Comparison of ENCODE assay signal across 18 cellular contexts in genomic region chr9:121750259-121750714, GRCh38.
DNase-seq lines count a peak whose midpoint lies in the region; ATAC-seq, FAIRE-seq and TF ChIP-seq lines count a peak whose summit lies in the region.
"Had no signal": no experiment of that assay in that cellular context is flagged by ENCODE, and none has a peak within 500 bp of the region (broad histone marks: within the 10 kb centered on the region; RNA-seq: fewer than 3 reads in every experiment).

No MANE protein-coding gene starts in this region.

- POLR2A ChIA-PET in HepG2 (lab: Yijun Ruan, JAX), result interaction anchor here (0.7 to 4.0 kb wide), 11 partner anchors 9 to 240 kb away, joined by 3 to 49 read pairs (median 4); no protein-coding TSS in a partner anchor

- H3K4me2 ChIP-seq in HepG2 (ENCODE audit: low read depth, low read length), result peak overlapping the region; percentile 70
- H3K4me2 ChIP-seq: KMS-11 had no signal

- no TSS peak for BruUV-seq in HepG2 (replicated peaks; lab: Mats Ljungman, UMichigan)

- no peaks in the 10 kb centered on the region for H3K27me3 ChIP-seq in HepG2 (ENCODE audit: control insufficient read depth in 1 of 2, insufficient read depth in 2 of 2, low read length in 2 of 2)
- H3K27me3 ChIP-seq in right lobe of liver, result no peaks in the 10 kb centered on the region
- H3K27me3 ChIP-seq in esophagus squamous epithelium, result no peaks in the 10 kb centered on the region
- H3K27me3 ChIP-seq in prostate gland (replicated peaks; ENCODE audit: insufficient read depth), result no peaks in the 10 kb centered on the region
- H3K27me3 ChIP-seq in vagina, result no peaks in the 10 kb centered on the region

- CTCF ChIA-PET in HepG2 (lab: Yijun Ruan, JAX; ENCODE audit: low intra/inter-chr PET ratio, low total read pairs), result no interaction called here

- no peak for TF ChIP-seq POLR2A in HepG2 (IDR thresholded peaks at IDR 0.05; ENCODE audit: insufficient read depth in 1 of 2, low read depth in 2 of 2, low read length in 2 of 2)
- no peak for TF ChIP-seq POLR2A in right lobe of liver (IDR thresholded peaks at IDR 0.05)
- no peak for TF ChIP-seq POLR2A in esophagus squamous epithelium (IDR thresholded peaks at IDR 0.05)
- no peak for TF ChIP-seq POLR2A in prostate gland (IDR thresholded peaks at IDR 0.05)
- no peak for TF ChIP-seq POLR2A in vagina (IDR thresholded peaks at IDR 0.05)
- TF ChIP-seq POLR2A in erythroblast (IDR thresholded peaks at IDR 0.05; ENCODE audit: low read length), result no peak

- intact Hi-C loops in HepG2 (cut with micrococcal nuclease; ENCODE audit: unreplicated experiment) (loop anchor here (1.0 kb wide), 1 partner anchor 15 kb away; no protein-coding TSS in a partner anchor), right lobe of liver (cut with DNase I) (no loop called here), esophagus squamous epithelium (cut with DNase I) (no loop called here), prostate gland (cut with DNase I) (no loop called here), vagina (cut with DNase I) (loop anchor here (10.0 kb wide), 1 partner anchor 235 kb away; no protein-coding TSS in a partner anchor)

- no peaks in the 10 kb centered on the region for H4K20me1 ChIP-seq in HepG2 (ENCODE audit: insufficient read depth, low read length)

- peak overlapping the region; percentile 67 for H3K9ac ChIP-seq in HepG2 (ENCODE audit: insufficient read depth, low read depth, low read length)
- H3K9ac ChIP-seq: KMS-11 had no signal

- in situ Hi-C loops in HepG2 (cut with HindIII; ENCODE audit: extremely low pct_ligation_motif_present, low pct_unique_long_range_greater_than_20kb), result no loop called here

- H3K36me3 ChIP-seq in HepG2 (replicated peaks in 1 of 2; ENCODE audit: control insufficient read depth in 1 of 2, insufficient read depth in 2 of 2, low read length in 2 of 2) (peaks cover 10 to 32% of the 10 kb centered on the region in 2 experiments), right lobe of liver (no peaks in the 10 kb centered on the region), esophagus squamous epithelium (peaks cover 0 to 15% (median 0%) of the 10 kb centered on the region in 3 donors), prostate gland (no peaks in the 10 kb centered on the region), vagina (no peaks in the 10 kb centered on the region)

- H3K4me1 ChIP-seq in HepG2 (ENCODE audit: insufficient read depth, low read length) (peaks cover 78% of the 10 kb centered on the region), right lobe of liver (no peaks in the 10 kb centered on the region), esophagus squamous epithelium (peaks cover 37 to 99% (median 53%) of the 10 kb centered on the region in 3 donors), prostate gland (replicated peaks) (peaks cover 5% of the 10 kb centered on the region), vagina (peaks cover 89% of the 10 kb centered on the region)

- H3K27ac ChIP-seq in HepG2 (ENCODE audit: extremely low read length, insufficient read depth, low read length), result peak overlapping the region; percentile 91
- no peak overlapping the region for H3K27ac ChIP-seq in right lobe of liver
- H3K27ac ChIP-seq in esophagus squamous epithelium, result peak overlapping the region in 3 of 4 donors; percentile 59 to 79 (median 73)
- H3K27ac ChIP-seq in prostate gland, result peak overlapping the region; percentile 1 to 2
- H3K27ac ChIP-seq in vagina, result peak overlapping the region; percentile 5
- H3K27ac ChIP-seq: HL-60, KMS-11 had no signal

- peak overlapping the region in 2 of 3 experiments; percentile 23 to 58; a peak in 4 of 6 replicates for H3K4me3 ChIP-seq in HepG2 (replicated peaks in 1 of 3; ENCODE audit: insufficient read depth in 1 of 3, low read depth in 2 of 3, low read length in 3 of 3)
- no peak overlapping the region for H3K4me3 ChIP-seq in right lobe of liver
- H3K4me3 ChIP-seq in esophagus squamous epithelium, result no peak overlapping the region
- H3K4me3 ChIP-seq in prostate gland, result no peak overlapping the region
- no peak overlapping the region for H3K4me3 ChIP-seq in vagina

- H2AFZ ChIP-seq in HepG2 (ENCODE audit: low read length), result no peak overlapping the region

- H3K79me2 ChIP-seq in HepG2 (ENCODE audit: insufficient read depth, low read length), result peaks cover 61% of the 10 kb centered on the region

- TF ChIP-seq EP300 in HepG2 (IDR thresholded peaks at IDR 0.05; ENCODE audit: low read depth in 2 of 2, low read length in 2 of 2) (no peak), HepG2 (CRISPR knock-in tag; IDR thresholded peaks at IDR 0.05; ENCODE audit: borderline replicate concordance) (no peak)

- no peak for DNase-seq in HepG2 (ENCODE audit: low spot score)
- DNase-seq in right lobe of liver, result no peak
- no peak for DNase-seq in esophagus squamous epithelium (lab: John Stamatoyannopoulos, UW)
- no peak for DNase-seq in prostate gland (ENCODE audit: low spot score)
- no peak for DNase-seq in vagina (ENCODE audit: extremely low spot score in 2 of 2)
- no peak for DNase-seq in erythroblast (lab: John Stamatoyannopoulos, UW)
- no peak for DNase-seq in NK-92 (lab: John Stamatoyannopoulos, UW; ENCODE audit: unreplicated experiment)
- no peak for DNase-seq in GM20000 (ENCODE audit: low spot score)
- DNase-seq: activated naive CD4-positive, alpha-beta T cell treated with anti-CD3 and anti-CD28 coated beads for 36 hours; activated T-cell treated with anti-CD3 and anti-CD28 coated beads for 4 hours; CD4-positive, CD25-positive, alpha-beta regulatory T cell; DMS79 treated with DMSO at 0.1 percent for 48 hours; effector CD4-positive, alpha-beta T cell; NCI-H1048; NCI-H2081 treated with DMSO at 0.1 percent for 48 hours; T-cell had no signal

- ATAC-seq in HepG2, result peak; percentile 75
- no peak for ATAC-seq in right lobe of liver
- ATAC-seq: T-cell had no signal

- FAIRE-seq in HepG2 (lab: Jason Lieb, UNC), result no peak

- 0% methylated on average over 4 of the region's 11 CpGs for WGBS in HepG2 (ENCODE audit: low lambda C conversion rate)
- WGBS in right lobe of liver (ENCODE audit: insufficient coverage, low coverage, low lambda C conversion rate, missing lambda C conversion rate), result 89% methylated on average over 3 of the region's 11 CpGs
- WGBS in esophagus squamous epithelium, 2 donors, result 87 to 88% methylated on average over 9 to 10 of the region's 11 CpGs
- 54% methylated on average over 11 of the region's 11 CpGs for WGBS in prostate gland

- no peaks in the 10 kb centered on the region for H3K9me3 ChIP-seq in HepG2 (ENCODE audit: low read length)
- H3K9me3 ChIP-seq in right lobe of liver, result no peaks in the 10 kb centered on the region
- H3K9me3 ChIP-seq in esophagus squamous epithelium, result no peaks in the 10 kb centered on the region
- H3K9me3 ChIP-seq in prostate gland, result no peaks in the 10 kb centered on the region
- no peaks in the 10 kb centered on the region for H3K9me3 ChIP-seq in vagina

- TF ChIP-seq CTCF in HepG2 (CRISPR knock-in tag; IDR thresholded peaks at IDR 0.05) (no peak), right lobe of liver (IDR thresholded peaks at IDR 0.05) (no peak), esophagus squamous epithelium (IDR thresholded peaks at IDR 0.05) (no peak), prostate gland (IDR thresholded peaks at IDR 0.05) (no peak), vagina (IDR thresholded peaks at IDR 0.05) (no peak), GM20000 (IDR thresholded peaks at IDR 0.05; ENCODE audit: extremely low read depth, missing control alignments) (no peak)

- no peak for TF ChIP-seq RAD21 in HepG2 (CRISPR knock-in tag; IDR thresholded peaks at IDR 0.05)

TF ChIP-seq in HepG2, 621 proteins besides CTCF, POLR2A, EP300 and RAD21 (continues in another document):
- no peak for TF ChIP-seq GZF1 (CRISPR knock-in tag; IDR thresholded peaks at IDR 0.05)
- TF ChIP-seq ZNF460 (CRISPR knock-in tag; IDR thresholded peaks at IDR 0.05; ENCODE audit: borderline replicate concordance), result no peak
- TF ChIP-seq HMG20B (CRISPR knock-in tag; conservative IDR thresholded peaks at IDR 0.05), result no peak
- no peak for TF ChIP-seq ZNF704 (CRISPR knock-in tag; IDR thresholded peaks at IDR 0.05; ENCODE audit: borderline replicate concordance)
- TF ChIP-seq, protein P1, sequence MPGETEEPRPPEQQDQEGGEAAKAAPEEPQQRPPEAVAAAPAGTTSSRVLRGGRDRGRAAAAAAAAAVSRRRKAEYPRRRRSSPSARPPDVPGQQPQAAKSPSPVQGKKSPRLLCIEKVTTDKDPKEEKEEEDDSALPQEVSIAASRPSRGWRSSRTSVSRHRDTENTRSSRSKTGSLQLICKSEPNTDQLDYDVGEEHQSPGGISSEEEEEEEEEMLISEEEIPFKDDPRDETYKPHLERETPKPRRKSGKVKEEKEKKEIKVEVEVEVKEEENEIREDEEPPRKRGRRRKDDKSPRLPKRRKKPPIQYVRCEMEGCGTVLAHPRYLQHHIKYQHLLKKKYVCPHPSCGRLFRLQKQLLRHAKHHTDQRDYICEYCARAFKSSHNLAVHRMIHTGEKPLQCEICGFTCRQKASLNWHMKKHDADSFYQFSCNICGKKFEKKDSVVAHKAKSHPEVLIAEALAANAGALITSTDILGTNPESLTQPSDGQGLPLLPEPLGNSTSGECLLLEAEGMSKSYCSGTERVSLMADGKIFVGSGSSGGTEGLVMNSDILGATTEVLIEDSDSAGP (CRISPR knock-in tag; IDR thresholded peaks at IDR 0.05; ENCODE audit: borderline replicate concordance), result peak; percentile 98
- TF ChIP-seq, protein P2, sequence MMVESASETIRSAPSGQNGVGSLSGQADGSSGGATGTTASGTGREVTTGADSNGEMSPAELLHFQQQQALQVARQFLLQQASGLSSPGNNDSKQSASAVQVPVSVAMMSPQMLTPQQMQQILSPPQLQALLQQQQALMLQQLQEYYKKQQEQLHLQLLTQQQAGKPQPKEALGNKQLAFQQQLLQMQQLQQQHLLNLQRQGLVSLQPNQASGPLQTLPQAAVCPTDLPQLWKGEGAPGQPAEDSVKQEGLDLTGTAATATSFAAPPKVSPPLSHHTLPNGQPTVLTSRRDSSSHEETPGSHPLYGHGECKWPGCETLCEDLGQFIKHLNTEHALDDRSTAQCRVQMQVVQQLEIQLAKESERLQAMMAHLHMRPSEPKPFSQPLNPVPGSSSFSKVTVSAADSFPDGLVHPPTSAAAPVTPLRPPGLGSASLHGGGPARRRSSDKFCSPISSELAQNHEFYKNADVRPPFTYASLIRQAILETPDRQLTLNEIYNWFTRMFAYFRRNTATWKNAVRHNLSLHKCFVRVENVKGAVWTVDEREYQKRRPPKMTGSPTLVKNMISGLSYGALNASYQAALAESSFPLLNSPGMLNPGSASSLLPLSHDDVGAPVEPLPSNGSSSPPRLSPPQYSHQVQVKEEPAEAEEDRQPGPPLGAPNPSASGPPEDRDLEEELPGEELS (CRISPR knock-in tag; IDR thresholded peaks at IDR 0.05), result peak; percentile 18; the same call in 1 of the 2 replicates

Comparison
In these comparisons a context has a peak if more than half of its experiments do, and no peak if none do; other contexts are left out.
1. H3K27ac ChIP-seq: peak in HepG2 (single experiment), esophagus squamous epithelium (3 of 4), prostate gland (2 of 2) and vagina (single experiment); none in right lobe of liver (0 of 3).
2. H3K4me3 ChIP-seq: peak in HepG2 (2 of 3); none in right lobe of liver (0 of 3), esophagus squamous epithelium (0 of 4), prostate gland (0 of 2) and vagina (0 of 2).
3. intact Hi-C loops: an anchor here in HepG2 (1.0 kb wide) and vagina (10.0 kb wide); none called in right lobe of liver, esophagus squamous epithelium and prostate gland.